In the genomic region with DNA sequence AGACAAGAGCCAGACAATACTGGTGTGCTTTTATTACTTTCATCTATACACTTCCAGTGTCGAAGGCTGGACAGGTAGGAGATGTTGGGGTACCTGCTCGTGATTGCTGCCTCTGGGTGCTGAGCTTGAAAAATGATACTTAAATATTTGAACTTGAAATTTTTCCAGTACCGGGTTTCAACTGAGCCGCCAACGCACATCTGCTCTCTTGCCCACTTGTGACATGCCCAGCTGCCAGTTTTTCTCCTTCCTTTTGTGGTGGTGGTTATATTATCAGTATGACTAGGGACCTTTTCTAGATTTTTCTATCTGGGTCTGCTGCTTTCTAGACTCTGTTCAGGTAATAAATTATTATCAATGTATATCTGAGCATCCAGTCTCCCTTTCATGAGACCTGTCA, we compare ENCODE assay signal across 1 cellular context.
TF ChIP-seq lines count a peak whose summit lies in the region.

No MANE protein-coding gene starts in this region.

TF ChIP-seq in IMR-90, 13 proteins besides CTCF, POLR2A, EP300 and RAD21 (continued from another document):
- no peak for TF ChIP-seq FOS (IDR thresholded peaks at IDR 0.05; ENCODE audit: low read depth, low read length)
- TF ChIP-seq, protein P1, sequence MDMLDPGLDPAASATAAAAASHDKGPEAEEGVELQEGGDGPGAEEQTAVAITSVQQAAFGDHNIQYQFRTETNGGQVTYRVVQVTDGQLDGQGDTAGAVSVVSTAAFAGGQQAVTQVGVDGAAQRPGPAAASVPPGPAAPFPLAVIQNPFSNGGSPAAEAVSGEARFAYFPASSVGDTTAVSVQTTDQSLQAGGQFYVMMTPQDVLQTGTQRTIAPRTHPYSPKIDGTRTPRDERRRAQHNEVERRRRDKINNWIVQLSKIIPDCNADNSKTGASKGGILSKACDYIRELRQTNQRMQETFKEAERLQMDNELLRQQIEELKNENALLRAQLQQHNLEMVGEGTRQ (IDR thresholded peaks at IDR 0.05; ENCODE audit: low read depth, low read length), result no peak
- no peak for TF ChIP-seq SMC3 (IDR thresholded peaks at IDR 0.05; ENCODE audit: low read depth, low read length)
- no peak for TF ChIP-seq CEBPB (IDR thresholded peaks at IDR 0.05; ENCODE audit: low read depth, low read length)
- no peak for TF ChIP-seq RCOR1 (IDR thresholded peaks at IDR 0.05; ENCODE audit: insufficient replicate concordance, low read length)
- TF ChIP-seq MAFK (IDR thresholded peaks at IDR 0.05; ENCODE audit: low read depth, low read length), result no peak
- no peak for TF ChIP-seq MXI1 (IDR thresholded peaks at IDR 0.05; ENCODE audit: borderline replicate concordance, low read depth, low read length)
- no peak for TF ChIP-seq RFX5 (IDR thresholded peaks at IDR 0.05; ENCODE audit: low read depth, low read length)
- TF ChIP-seq MAZ (IDR thresholded peaks at IDR 0.05; ENCODE audit: borderline replicate concordance, low read depth, low read length), result no peak
- TF ChIP-seq CHD1 (IDR thresholded peaks at IDR 0.05; ENCODE audit: low read depth, low read length), result no peak
TF ChIP-seq in IMR-90: peak in this region for 0.
